1 cellular context compared by ENCODE assay signal in genomic region chr22:21634081-21634480, GRCh38.
TF ChIP-seq lines count a peak whose summit lies in the region.

No MANE protein-coding gene starts in this region.

TF ChIP-seq in K562, 482 proteins besides CTCF, POLR2A, EP300 and RAD21:
- TF ChIP-seq STAT6 (CRISPR knock-in tag; IDR thresholded peaks at IDR 0.05), result peak; percentile 48; the same call in 1 of the 2 replicates
- no peak for TF ChIP-seq ZKSCAN8 (CRISPR knock-in tag; IDR thresholded peaks at IDR 0.05)
- TF ChIP-seq HDAC3 (IDR thresholded peaks at IDR 0.05; ENCODE audit: borderline replicate concordance, partially characterized antibody), result no peak
- no peak for TF ChIP-seq RBFOX2 (IDR thresholded peaks at IDR 0.05; ENCODE audit: low read depth, low read length)
- no peak for TF ChIP-seq HMGN3 (IDR thresholded peaks at IDR 0.05; ENCODE audit: borderline replicate concordance, extremely low read depth, insufficient read length, low read depth, low read length)
- no peak for TF ChIP-seq HMG20A (CRISPR knock-in tag; conservative IDR thresholded peaks at IDR 0.05)
- TF ChIP-seq TAF9B (IDR thresholded peaks at IDR 0.05; ENCODE audit: partially characterized antibody), result no peak
- no peak for TF ChIP-seq CBFA2T3 (IDR thresholded peaks at IDR 0.05)
